8 cellular contexts compared by ENCODE assay signal in genomic region chr6:133951881-133952814, GRCh38. TPM values are rescaled to one million over a fixed set of nuclear protein-coding genes. Genes with fewer than 3 reads are reported as not detected.
DNase-seq lines count a peak whose midpoint lies in the region; ATAC-seq and TF ChIP-seq lines count a peak whose summit lies in the region.

No MANE protein-coding gene starts in this region.

- peaks cover 10% of the 10 kb centered on the region for H3K27me3 Mint-ChIP-seq in activated T-helper 1 cell treated with anti-CD3 and anti-CD28 coated beads, Interleukin-12 subunit alpha, Interleukin-12 subunit beta, Interleukin-2, Interleukin-4 antibody, amounts not matched to agents 30 ng/mL and 10 ng/mL and 1 ng/mL, durations not matched to agents 14 hours and 24 hours and 36 hours (ENCODE audit: insufficient read depth)
- no peaks in the 10 kb centered on the region for H3K27me3 Mint-ChIP-seq in naive B cell

- ATAC-seq in GM19438 (IDR thresholded peaks at IDR 0.05; ENCODE audit: low read depth, unreplicated experiment) = peak; percentile 68
- ATAC-seq in HG03558 (IDR thresholded peaks at IDR 0.05; ENCODE audit: extremely low read depth, unreplicated experiment) = peak; percentile 42
- ATAC-seq in PC-3 = peak; percentile 64
- ATAC-seq in naive B cell (ENCODE audit: low read depth in 2 of 2) = peak; percentile 66 to 70

- H3K9me2 ChIP-seq in PC-3 (replicated peaks; ENCODE audit: low read length) = no peaks in the 10 kb centered on the region

- no peaks in the 10 kb centered on the region for H3K36me3 Mint-ChIP-seq in activated T-helper 1 cell treated with anti-CD3 and anti-CD28 coated beads, Interleukin-12 subunit alpha, Interleukin-12 subunit beta, Interleukin-2, Interleukin-4 antibody, amounts not matched to agents 30 ng/mL and 10 ng/mL and 1 ng/mL, durations not matched to agents 14 hours and 24 hours and 36 hours (ENCODE audit: low read depth)
- H3K36me3 Mint-ChIP-seq in naive B cell = no peaks in the 10 kb centered on the region

- H3K27ac Mint-ChIP-seq in activated T-helper 1 cell treated with anti-CD3 and anti-CD28 coated beads, Interleukin-12 subunit alpha, Interleukin-12 subunit beta, Interleukin-2, Interleukin-4 antibody, amounts not matched to agents 30 ng/mL and 10 ng/mL and 1 ng/mL, durations not matched to agents 14 hours and 24 hours and 36 hours = peak overlapping the region; percentile 90
- peak overlapping the region; percentile 94 to 98 (median 96) for H3K27ac Mint-ChIP-seq in naive B cell

- H3K79me2 ChIP-seq in PC-3 (ENCODE audit: low read length) = peaks cover 41% of the 10 kb centered on the region

- peaks cover 40% of the 10 kb centered on the region for H3K4me1 Mint-ChIP-seq in activated T-helper 1 cell treated with anti-CD3 and anti-CD28 coated beads, Interleukin-12 subunit alpha, Interleukin-12 subunit beta, Interleukin-2, Interleukin-4 antibody, amounts not matched to agents 30 ng/mL and 10 ng/mL and 1 ng/mL, durations not matched to agents 14 hours and 24 hours and 36 hours (ENCODE audit: low read depth)
- peaks cover 37 to 41% (median 40%) of the 10 kb centered on the region in 3 donors for H3K4me1 Mint-ChIP-seq in naive B cell

- H3K9me3 ChIP-seq in PC-3 (ENCODE audit: low read length) (no peaks in the 10 kb centered on the region), stomach smooth muscle (ENCODE audit: control insufficient read depth in 2 of 2, low read length in 2 of 2) (no peaks in the 10 kb centered on the region)

- peak overlapping the region; percentile 92 for H2AFZ ChIP-seq in PC-3 (ENCODE audit: low read length)

- H3K4me3 Mint-ChIP-seq in activated T-helper 1 cell treated with anti-CD3 and anti-CD28 coated beads, Interleukin-12 subunit alpha, Interleukin-12 subunit beta, Interleukin-2, Interleukin-4 antibody, amounts not matched to agents 30 ng/mL and 10 ng/mL and 1 ng/mL, durations not matched to agents 14 hours and 24 hours and 36 hours = peak overlapping the region; percentile 95
- peak overlapping the region; percentile 96 to 100 (median 98) for H3K4me3 Mint-ChIP-seq in naive B cell

- in situ Hi-C loops in Caki2 (cut with HindIII; ENCODE audit: low pct_unique_long_range_greater_than_20kb, low sequenced_read_pairs) = no loop called here

- H3K9ac ChIP-seq in PC-3 (ENCODE audit: low read length) (peak overlapping the region; percentile 81), stomach smooth muscle (ENCODE audit: low read length in 2 of 2) (peak overlapping the region; percentile 82 to 92)

- peak; percentile 30; the same call in 1 of the 2 replicates for TF ChIP-seq CTCF in PC-3 (conservative IDR thresholded peaks at IDR 0.05; ENCODE audit: low read depth, low read length)

- H3K27ac ChIP-seq in PC-3 (ENCODE audit: low read length) (peak overlapping the region; percentile 61), stomach smooth muscle (ENCODE audit: low read length) (peak overlapping the region; percentile 84)

- POLR2A ChIA-PET in PC-3 (lab: Charles Lee; ENCODE audit: unreplicated experiment) = no interaction called here

- H4K20me1 ChIP-seq in PC-3 (ENCODE audit: low read length) = no peaks in the 10 kb centered on the region; the same call in 1 of the 2 replicates

- TSS peak; percentile 82 for BruUV-seq in PC-3 (replicated peaks; lab: Mats Ljungman, UMichigan)

- H3K4me1 ChIP-seq in PC-3 (ENCODE audit: insufficient read depth, low read length) = peaks cover 18% of the 10 kb centered on the region
- H3K4me1 ChIP-seq in stomach smooth muscle (ENCODE audit: control insufficient read depth, insufficient read depth, low read length) = peaks cover 10% of the 10 kb centered on the region

- no peaks in the 10 kb centered on the region for H3K27me3 ChIP-seq in PC-3 (ENCODE audit: low read length)
- no peaks in the 10 kb centered on the region for H3K27me3 ChIP-seq in stomach smooth muscle (ENCODE audit: control insufficient read depth in 1 of 2, insufficient read depth in 2 of 2, low read length in 2 of 2)

- H3K36me3 ChIP-seq in PC-3 (ENCODE audit: low read depth, low read length) (no peaks in the 10 kb centered on the region), stomach smooth muscle (ENCODE audit: control insufficient read depth in 2 of 2, insufficient read depth in 2 of 2, low read length in 2 of 2) (no peaks in the 10 kb centered on the region)

- DNase-seq in Caki2 (ENCODE audit: low read depth) (peak; percentile 72), PC-3 (peak; percentile 66), fibroblast of gingiva (ENCODE audit: low read depth) (peak; percentile 62), naive B cell (peak; percentile 78)
- peak; percentile 12 for DNase-seq in activated T-helper 1 cell treated with anti-CD3 and anti-CD28 coated beads, Interleukin-12 subunit alpha, Interleukin-12 subunit beta, Interleukin-2, Interleukin-4 antibody, amounts not matched to agents 30 ng/mL and 10 ng/mL and 1 ng/mL, durations not matched to agents 14 hours and 24 hours and 36 hours (ENCODE audit: low spot score)

- CTCF ChIA-PET in PC-3 (lab: Charles Lee) = interaction anchor here (0.7 kb wide), 1 partner anchor 27 kb away, joined by 3 read pairs; no protein-coding TSS in a partner anchor

- no peaks in the 10 kb centered on the region for H3K9me3 Mint-ChIP-seq in activated T-helper 1 cell treated with anti-CD3 and anti-CD28 coated beads, Interleukin-12 subunit alpha, Interleukin-12 subunit beta, Interleukin-2, Interleukin-4 antibody, amounts not matched to agents 30 ng/mL and 10 ng/mL and 1 ng/mL, durations not matched to agents 14 hours and 24 hours and 36 hours
- H3K9me3 Mint-ChIP-seq in naive B cell = no peaks in the 10 kb centered on the region

- no peaks in the 10 kb centered on the region for H3F3A ChIP-seq in PC-3 (ENCODE audit: low read length, unreplicated experiment)

- peak overlapping the region; percentile 84 for H3K4me2 ChIP-seq in PC-3 (ENCODE audit: low read length)

- intact Hi-C loops in PC-3 (cut with micrococcal nuclease) = no loop called here
- intact Hi-C loops in activated T-helper 1 cell treated with anti-CD3 and anti-CD28 coated beads, Interleukin-12 subunit alpha, Interleukin-12 subunit beta, Interleukin-2, Interleukin-4 antibody, amounts not matched to agents 30 ng/mL and 10 ng/mL and 1 ng/mL, durations not matched to agents 14 hours and 24 hours and 36 hours (cut with micrococcal nuclease) = loop anchor here (1.0 to 10.0 kb wide), 5 partner anchors 28 to 1137 kb away; partner anchors contain the start of gene RPS12

- H3K4me3 ChIP-seq in PC-3 (ENCODE audit: low read length) = peak overlapping the region; percentile 77
- H3K4me3 ChIP-seq in stomach smooth muscle (ENCODE audit: low read length in 2 of 2) = peak overlapping the region; percentile 82 to 98

RNA-seq across cellular contexts. Expression of gene TBPL1, which starts 0.9 kb away (rescaled TPM):
- 42.5 and 48.8 TPM in 2 replicates for total RNA-seq in Caki2 (2014; rRNA removed; shearing (Covaris generic); ENCODE audit: low replicate concordance)
- 17.7 and 30.8 TPM in 2 replicates for total RNA-seq in PC-3 (2014; rRNA removed)
- total RNA-seq in activated T-helper 1 cell treated with anti-CD3 and anti-CD28 coated beads, Interleukin-12 subunit alpha, Interleukin-12 subunit beta, Interleukin-2, Interleukin-4 antibody, amounts not matched to agents 30 ng/mL and 10 ng/mL and 1 ng/mL, durations not matched to agents 14 hours and 24 hours and 36 hours = 40.5 and 42.2 TPM in 2 replicates
- polyA plus RNA-seq in naive B cell (ENCODE audit: low read depth in 6 of 6) = 100 to 1,000 TPM in 1 of 6 donors, 10 to 100 TPM in 5; 64.4 to 100 (median 76.7) TPM

Comparison
In these comparisons a context has a peak if more than half of its experiments do, and no peak if none do; other contexts are left out.
1. Peak in every context shown above with its lines: DNase-seq, ATAC-seq, H3K4me3 ChIP-seq and H3K27ac ChIP-seq.
2. DNase-seq: peak in every context shown above with its lines; median percentile 78 in naive B cell; 72 in Caki2; 66 in PC-3; 62 in fibroblast of gingiva; 12 in activated T-helper 1 cell treated with anti-CD3 and anti-CD28 coated beads, Interleukin-12 subunit alpha, Interleukin-12 subunit beta, Interleukin-2, Interleukin-4 antibody, amounts not matched to agents 30 ng/mL and 10 ng/mL and 1 ng/mL, durations not matched to agents 14 hours and 24 hours and 36 hours.